In the genomic region with DNA sequence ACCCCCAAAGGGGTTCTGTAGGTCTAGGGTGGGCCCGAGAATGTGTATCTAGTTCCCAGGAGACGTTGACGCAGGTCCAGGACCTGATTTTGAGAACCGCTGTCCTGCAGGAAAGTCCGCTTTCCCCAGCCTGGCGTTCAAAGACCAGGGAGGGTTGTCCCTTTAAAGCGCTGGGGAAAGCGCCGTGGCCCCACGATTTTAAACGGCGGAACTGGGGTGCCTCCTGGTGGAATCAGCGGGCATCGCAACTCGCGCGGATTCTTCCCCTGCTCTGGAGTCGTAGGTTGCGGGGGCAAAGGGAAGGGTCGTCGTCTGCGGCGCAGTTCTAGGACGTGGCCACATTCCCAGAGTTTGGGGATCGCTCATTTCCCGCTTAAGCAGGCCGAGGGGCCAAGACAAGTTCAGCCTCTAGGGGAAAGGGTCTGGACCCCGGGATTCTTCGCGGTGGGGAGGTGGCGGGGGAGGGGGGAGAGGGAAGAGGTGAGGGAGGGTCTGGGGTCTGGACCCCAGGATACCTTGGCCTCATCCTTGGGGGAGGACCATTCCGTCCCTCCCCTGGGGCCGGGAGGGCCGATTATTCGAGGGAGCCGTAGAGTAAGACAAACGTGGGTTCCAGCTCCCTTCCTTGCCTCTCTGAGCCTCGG, we compare ENCODE assay signal across 8 cellular contexts. TPM values are rescaled to one million over a fixed set of nuclear protein-coding genes. Genes with fewer than 3 reads are reported as not detected.
DNase-seq lines count a peak whose midpoint lies in the region; ATAC-seq, FAIRE-seq and TF ChIP-seq lines count a peak whose summit lies in the region.

No MANE protein-coding gene starts in this region.

- no peaks in the 10 kb centered on the region for H3K36me3 ChIP-seq in lower lobe of right lung

- H3K27ac ChIP-seq in lower lobe of right lung, result no peak overlapping the region

- TF ChIP-seq CTCF in lower lobe of right lung (IDR thresholded peaks at IDR 0.05), result peak; percentile 92

- peaks cover 23% of the 10 kb centered on the region for H3K4me1 ChIP-seq in lower lobe of right lung

- DNase-seq in GM18507 (ENCODE audit: extremely low spot score, insufficient read length, low read depth) (peak; percentile 67), NCI-H446 (lab: John Stamatoyannopoulos, UW) (peak; percentile 44 to 85), ecto neural progenitor cell (ENCODE audit: low spot score) (peak; percentile 92), lower lobe of right lung (peak; percentile 78), GDM1 (lab: John Stamatoyannopoulos, UW) (no peak)
- DNase-seq in activated CD4-positive, alpha-beta T cell treated with anti-CD3 and anti-CD28 coated beads, Interleukin-2, amount 50 U/mL, for 24 hours (ENCODE audit: low read depth in 1 of 2, low spot score in 1 of 2), result peak; percentile 70 to 78
- DNase-seq in stimulated activated CD4-positive, alpha-beta T cell treated with anti-CD3 and anti-CD28 coated beads, TNF-alpha, amount 100 ng/mL, for 4 hours (ENCODE audit: low read depth in 3 of 3), result peak; percentile 63 to 65 (median 65)

- ATAC-seq in lower lobe of right lung, result peak; percentile 74 to 81

- intact Hi-C loops in lower lobe of right lung (cut with DNase I), result loop anchor here (10.0 kb wide), 1 partner anchor 83 kb away; no protein-coding TSS in a partner anchor

- FAIRE-seq in A204.1 (lab: Jason Lieb, UNC) (peak; percentile 54), GM18507 (lab: Jason Lieb, UNC) (peak; percentile 81)

- H3K9me3 ChIP-seq in lower lobe of right lung, result no peaks in the 10 kb centered on the region

- peak overlapping the region; percentile 41 for H3K4me3 ChIP-seq in lower lobe of right lung

- peaks cover 55% of the 10 kb centered on the region for H3K27me3 ChIP-seq in lower lobe of right lung (ENCODE audit: low read depth)

RNA-seq across cellular contexts. Expression of a gene that starts 7.7 kb away (rescaled TPM):
- total RNA-seq in lower lobe of right lung, result 1.5 TPM

RNA-seq across cellular contexts. Expression of a gene that starts 16.6 kb away (rescaled TPM):
- 1.5 TPM for total RNA-seq in lower lobe of right lung

RNA-seq across cellular contexts. Expression of a gene that starts 59.2 kb away (rescaled TPM):
- 0.18 TPM for total RNA-seq in lower lobe of right lung
